Comparison of ENCODE assay signal across 11 cellular contexts in genomic region chr3:196504556-196504955, GRCh38. TPM values are rescaled to one million over a fixed set of nuclear protein-coding genes. Genes with fewer than 3 reads are reported as not detected.
DNase-seq lines count a peak whose midpoint lies in the region; ATAC-seq, FAIRE-seq and TF ChIP-seq lines count a peak whose summit lies in the region.
"Had no signal": no experiment of that assay in that cellular context is flagged by ENCODE, and none has a peak within 500 bp of the region (broad histone marks: within the 10 kb centered on the region; RNA-seq: fewer than 3 reads in every experiment).

No MANE protein-coding gene starts in this region.

- H3K27ac Mint-ChIP-seq in CD4-positive, alpha-beta memory T cell = peak overlapping the region; percentile 72 to 97 (median 94)
- no peak overlapping the region for H3K27ac Mint-ChIP-seq in central memory CD8-positive, alpha-beta T cell (ENCODE audit: low read depth)

- no peak overlapping the region for H2BK15ac ChIP-seq in IMR-90 (ENCODE audit: low read depth, low read length)

- CTCF ChIA-PET in CD4-positive, alpha-beta memory T cell (lab: Charles Lee; ENCODE audit: partially characterized antibody) = interaction anchor here (1.1 to 1.7 kb wide), 2 partner anchors 18 kb away, joined by 3 to 5 read pairs; no protein-coding TSS in a partner anchor
- CTCF ChIA-PET in IMR-90 (lab: Yijun Ruan, JAX) = no interaction called here

- H2AK9ac ChIP-seq in IMR-90 (replicated peaks; ENCODE audit: low read depth, low read length, poor library complexity) = no peak overlapping the region

- H3K9me3 ChIP-seq in CD4-positive, alpha-beta memory T cell (ENCODE audit: control insufficient read depth in 1 of 2, low read length in 2 of 2) = peaks cover 0 to 7% of the 10 kb centered on the region in 2 donors
- H3K9me3 ChIP-seq in IMR-90 (ENCODE audit: control insufficient read depth, insufficient read depth, low read length) (no peaks in the 10 kb centered on the region), neutrophil (no peaks in the 10 kb centered on the region)

- no peak for DNase-seq in CD4-positive, alpha-beta memory T cell
- DNase-seq in IMR-90 = no peak
- no peak for DNase-seq in central memory CD8-positive, alpha-beta T cell (ENCODE audit: low spot score in 2 of 2)
- no peak for DNase-seq in HCEC 1CT
- no peak for DNase-seq in GM19239 (ENCODE audit: insufficient read length, low spot score)
- no peak for DNase-seq in HT-29 (ENCODE audit: low spot score)
- DNase-seq: activated CD4-positive, alpha-beta memory T cell treated with anti-CD3 and anti-CD28 coated beads, Interleukin-2, amount 10 ng/mL, durations not matched to agents 7 days and 5 days; NCI-H526 had no signal

- no CpG with 5 or more reads among the region's 6 CpGs for WGBS in IMR-90 (ENCODE audit: extremely low coverage in 2 of 2, insufficient read length in 1 of 2), 2 experiments

- H4K5ac ChIP-seq in IMR-90 (ENCODE audit: low read depth, low read length) = no peak overlapping the region; the same call in 1 of the 2 replicates

- in situ Hi-C loops in IMR-90 (cut with MboI; ENCODE audit: low sequenced_read_pairs) = no loop called here

- no peaks in the 10 kb centered on the region for H3K27me3 ChIP-seq in CD4-positive, alpha-beta memory T cell (ENCODE audit: insufficient read depth, low read length)
- H3K27me3 ChIP-seq in IMR-90 (ENCODE audit: control insufficient read depth, insufficient read depth, low read length) = no peaks in the 10 kb centered on the region
- no peaks in the 10 kb centered on the region for H3K27me3 ChIP-seq in neutrophil

- no peak overlapping the region for H3K9ac ChIP-seq in IMR-90 (ENCODE audit: low read depth, low read length)

- H3K4me3 ChIP-seq in CD4-positive, alpha-beta memory T cell (ENCODE audit: low read length in 2 of 2) = no peak overlapping the region
- H3K4me3 ChIP-seq in IMR-90 (ENCODE audit: insufficient read depth, low read depth, low read length) = no peak overlapping the region
- H3K4me3 ChIP-seq in neutrophil (ENCODE audit: low read depth in 1 of 2, low read length in 1 of 2) = peak overlapping the region; percentile 77 to 82

- no peak for TF ChIP-seq RAD21 in IMR-90 (IDR thresholded peaks at IDR 0.05; ENCODE audit: low read length)

- peaks cover 5% of the 10 kb centered on the region; the same call in 1 of the 2 replicates for H3K9me1 ChIP-seq in IMR-90 (ENCODE audit: insufficient read depth, low read length)

- FAIRE-seq in GM19239 (lab: Jason Lieb, UNC) = no peak

- H3K14ac ChIP-seq in IMR-90 (replicated peaks; ENCODE audit: low read depth, low read length) = no peak overlapping the region

- H2BK20ac ChIP-seq in IMR-90 (ENCODE audit: low read depth, low read length) = no peak overlapping the region

- ATAC-seq in IMR-90 (ENCODE audit: low read depth) = no peak
- ATAC-seq in central memory CD8-positive, alpha-beta T cell (replicated peaks; ENCODE audit: extremely low read depth, poor library complexity, severe bottlenecking) = no peak
- no peak for ATAC-seq in GM19351 (IDR thresholded peaks at IDR 0.05; ENCODE audit: unreplicated experiment)

- no TSS peak for BruUV-seq in IMR-90 (replicated peaks; lab: Mats Ljungman, UMichigan)

- no peak for TF ChIP-seq POLR2A in IMR-90 (IDR thresholded peaks at IDR 0.05; ENCODE audit: low read depth, low read length)

- intact Hi-C loops in CD4-positive, alpha-beta memory T cell (cut with micrococcal nuclease) = loop anchor here (5.0 kb wide), 1 partner anchor 422 kb away; the partner anchor contains the start of gene TFRC
- intact Hi-C loops in IMR-90 (cut with micrococcal nuclease) = loop anchor here (5.0 kb wide), 1 partner anchor 252 kb away; no protein-coding TSS in a partner anchor

- no peak overlapping the region for H3K4ac ChIP-seq in IMR-90 (ENCODE audit: low read depth, low read length)

- H3K36me3 Mint-ChIP-seq in CD4-positive, alpha-beta memory T cell = peaks cover 0 to 23% of the 10 kb centered on the region in 2 donors
- H3K36me3 Mint-ChIP-seq in central memory CD8-positive, alpha-beta T cell (ENCODE audit: insufficient read depth) = peaks cover 15% of the 10 kb centered on the region

- no peak overlapping the region for H2BK120ac ChIP-seq in IMR-90 (ENCODE audit: low read depth, low read length)

- no peaks in the 10 kb centered on the region for H3K36me3 ChIP-seq in CD4-positive, alpha-beta memory T cell (ENCODE audit: insufficient read depth, low read length)
- H3K36me3 ChIP-seq in IMR-90 (ENCODE audit: control insufficient read depth, insufficient read depth, low read length) (0 out of 2 replicates have a peak, but pooled peaks cover 2% of the 10 kb centered on the region), neutrophil (no peaks in the 10 kb centered on the region)

- peak overlapping the region; percentile 29 to 99 (median 82) for H3K4me3 Mint-ChIP-seq in CD4-positive, alpha-beta memory T cell
- H3K4me3 Mint-ChIP-seq in central memory CD8-positive, alpha-beta T cell = peak overlapping the region; percentile 97

- peak overlapping the region; percentile 47 for H2AFZ ChIP-seq in IMR-90 (replicated peaks; ENCODE audit: low read length, poor library complexity)

- H3K79me1 ChIP-seq in IMR-90 (ENCODE audit: low read depth in 1 of 2, low read length in 2 of 2) = peaks cover 5 to 27% of the 10 kb centered on the region in 2 experiments; a peak in 3 of 4 replicates

- peaks cover 15 to 39% (median 23%) of the 10 kb centered on the region in 4 donors for H3K4me1 Mint-ChIP-seq in CD4-positive, alpha-beta memory T cell
- H3K4me1 Mint-ChIP-seq in central memory CD8-positive, alpha-beta T cell = peaks cover 28% of the 10 kb centered on the region

- peaks cover 10% of the 10 kb centered on the region for H3K4me1 ChIP-seq in CD4-positive, alpha-beta memory T cell (ENCODE audit: insufficient read depth, low read length)
- H3K4me1 ChIP-seq in IMR-90 (ENCODE audit: control insufficient read depth, insufficient read depth, low read length) (peaks cover 2% of the 10 kb centered on the region; the same call in 1 of the 2 replicates), neutrophil (ENCODE audit: control insufficient read depth in 1 of 2, insufficient read depth in 1 of 2, low read depth in 1 of 2, low read length in 1 of 2) (peaks cover 58 to 67% of the 10 kb centered on the region in 2 experiments)

- no peak overlapping the region for H3K56ac ChIP-seq in IMR-90 (ENCODE audit: extremely low read depth, insufficient read depth, low read length)

- peak overlapping the region; percentile 15; the same call in 1 of the 2 replicates for H4K91ac ChIP-seq in IMR-90 (ENCODE audit: insufficient read depth, low read depth, low read length)

- H3K18ac ChIP-seq in IMR-90 (ENCODE audit: low read depth, low read length) = no peak overlapping the region

- peak overlapping the region; percentile 49; the same call in 1 of the 2 replicates for H2AK5ac ChIP-seq in IMR-90 (ENCODE audit: low read depth, low read length)

- no peak overlapping the region for H2BK5ac ChIP-seq in IMR-90 (ENCODE audit: low read depth, low read length, poor library complexity, severe bottlenecking)

- no peak overlapping the region for H3K23ac ChIP-seq in IMR-90 (ENCODE audit: low read depth, low read length)

- no peak overlapping the region for H3K4me2 ChIP-seq in IMR-90 (ENCODE audit: low read depth, low read length)

- H3K27me3 Mint-ChIP-seq in CD4-positive, alpha-beta memory T cell = no peaks in the 10 kb centered on the region
- H3K27me3 Mint-ChIP-seq in central memory CD8-positive, alpha-beta T cell = no peaks in the 10 kb centered on the region

- peak overlapping the region; percentile 84 to 87; a peak in 2 of 4 replicates for H4K8ac ChIP-seq in IMR-90 (ENCODE audit: low read depth in 2 of 2, low read length in 2 of 2)

- POLR2A ChIA-PET in CD4-positive, alpha-beta memory T cell (lab: Charles Lee; ENCODE audit: partially characterized antibody) = interaction anchor here (0.7 to 4.5 kb wide), 7 partner anchors 10 to 424 kb away, joined by 3 to 29 read pairs (median 5); partner anchors contain the start of genes CEP19, FBXO45, PIGX and UBXN7
- POLR2A ChIA-PET in IMR-90 (lab: Charles Lee; ENCODE audit: unreplicated experiment) = no interaction called here

- peaks cover 0 to 7% (median 2%) of the 10 kb centered on the region in 8 donors for H3K9me3 Mint-ChIP-seq in CD4-positive, alpha-beta memory T cell
- no peaks in the 10 kb centered on the region for H3K9me3 Mint-ChIP-seq in central memory CD8-positive, alpha-beta T cell

- dilution Hi-C loops in IMR-90 (cut with HindIII; ENCODE audit: low sequenced_read_pairs, unreplicated experiment) = no loop called here

- H3K27ac ChIP-seq in CD4-positive, alpha-beta memory T cell (ENCODE audit: low read depth, low read length) = no peak overlapping the region
- no peak overlapping the region for H3K27ac ChIP-seq in IMR-90 (ENCODE audit: insufficient read depth, low read length)
- peak overlapping the region; percentile 93 for H3K27ac ChIP-seq in neutrophil

- H4K20me1 ChIP-seq in IMR-90 (ENCODE audit: insufficient read depth, low read length) = peaks cover 32% of the 10 kb centered on the region

- TF ChIP-seq CTCF in IMR-90 (conservative IDR thresholded peaks at IDR 0.05; ENCODE audit: low read depth, low read length) (no peak), neutrophil (IDR thresholded peaks at IDR 0.05) (no peak)

TF ChIP-seq in IMR-90, 13 proteins besides CTCF, POLR2A, EP300 and RAD21 (continues in another document):
- TF ChIP-seq RCOR1 (IDR thresholded peaks at IDR 0.05; ENCODE audit: insufficient replicate concordance, low read length) (no peak), CHD1 (IDR thresholded peaks at IDR 0.05; ENCODE audit: low read depth, low read length) (no peak)

RNA-seq across cellular contexts. Expression of gene RNF168, which starts 1.0 kb away (rescaled TPM):
- total RNA-seq in CD4-positive, alpha-beta memory T cell = 10 to 100 TPM; 74.5 to 76.4 TPM
- 10 to 100 TPM in 1 of 2 donors, 1 to 10 TPM in 1; 6.0 to 14.2 TPM for polyA plus RNA-seq in CD4-positive, alpha-beta memory T cell
- 15.2 and 18.1 TPM in 2 replicates for total RNA-seq in IMR-90 (2012; rRNA removed)
- 2.5 TPM in 2 replicates for polyA plus RNA-seq in IMR-90 (2012; rRNA removed)
- 0.81 and 1.3 TPM in 2 replicates for polyA plus RNA-seq in IMR-90 (2012; cell fraction: cytosol; rRNA removed)
- 1.3 and 3.3 TPM in 2 replicates for polyA plus RNA-seq in IMR-90 (2012; cell fraction: nucleus; rRNA removed; ENCODE audit: low replicate concordance)
- total RNA-seq in HT-29 (2014; rRNA removed; shearing (Covaris generic)) = 19.4 and 19.5 TPM in 2 replicates

RNA-seq across cellular contexts. Expression of gene SMCO1, which starts 10.6 kb away (rescaled TPM):
- total RNA-seq in CD4-positive, alpha-beta memory T cell = not detected
- polyA plus RNA-seq in CD4-positive, alpha-beta memory T cell = not detected
- total RNA-seq in IMR-90 (2012; rRNA removed) = not detected in 2 replicates
- not detected in 2 replicates for polyA plus RNA-seq in IMR-90 (2012; rRNA removed)
- not detected in 2 replicates for polyA plus RNA-seq in IMR-90 (2012; cell fraction: cytosol; rRNA removed)
- polyA plus RNA-seq in IMR-90 (2012; cell fraction: nucleus; rRNA removed; ENCODE audit: low replicate concordance) = 0.03 TPM in 1 of 2 replicates, not detected in the other
- not detected in 2 replicates for total RNA-seq in HT-29 (2014; rRNA removed; shearing (Covaris generic))
- total RNA-seq: activated CD4-positive, alpha-beta memory T cell treated with anti-CD3 and anti-CD28 coated beads, Interleukin-2, amount 10 ng/mL, durations not matched to agents 7 days and 5 days; SK-MEL-5 had no signal

Comparison
In these comparisons a context has a peak if more than half of its experiments do, and no peak if none do; other contexts are left out.
1. H3K4me3 ChIP-seq: peak in neutrophil (2 of 2); none in CD4-positive, alpha-beta memory T cell (0 of 2) and IMR-90 (single experiment).